1 cellular context compared by ENCODE assay signal in the genomic region with DNA sequence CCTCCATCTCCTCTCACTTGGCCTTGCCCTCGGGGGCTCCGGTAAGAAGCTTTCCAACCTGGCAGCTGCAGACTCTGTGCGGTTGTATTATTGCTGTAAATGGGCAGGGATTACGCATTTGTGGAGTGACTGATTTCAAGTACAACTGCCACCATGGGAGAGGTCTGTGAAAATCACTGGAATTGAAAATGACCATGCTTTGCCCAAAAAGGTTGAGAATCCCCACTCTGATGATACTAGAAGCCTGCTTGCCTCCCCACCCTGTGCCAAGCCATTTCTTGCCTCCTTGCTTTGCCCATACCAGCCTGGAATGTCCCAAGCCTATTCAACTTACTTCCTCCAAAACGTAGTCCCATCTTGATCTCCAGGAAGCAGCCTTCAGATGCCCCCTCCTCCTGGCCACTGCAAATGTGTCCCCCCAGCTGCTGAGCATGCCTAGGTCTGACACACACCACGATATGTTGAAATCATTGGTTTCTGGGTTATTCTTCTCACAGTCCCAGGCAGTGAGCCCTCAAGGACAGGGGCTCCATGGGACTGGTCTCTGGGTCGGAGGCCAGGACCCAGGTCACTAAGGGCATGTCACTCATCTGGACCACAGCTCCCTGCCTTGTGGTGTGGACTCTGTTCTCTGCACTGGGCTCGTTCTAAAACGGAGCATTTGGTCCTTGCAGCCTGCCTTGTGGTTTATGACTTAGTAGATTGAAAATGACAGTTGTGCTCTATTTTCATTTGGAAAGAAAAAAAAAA.
TF ChIP-seq lines count a peak whose summit lies in the region.

No MANE protein-coding gene starts in this region.

TF ChIP-seq in WTC11, 78 proteins besides CTCF, POLR2A, EP300 and RAD21 (continued from another document):
- TF ChIP-seq, protein P1, sequence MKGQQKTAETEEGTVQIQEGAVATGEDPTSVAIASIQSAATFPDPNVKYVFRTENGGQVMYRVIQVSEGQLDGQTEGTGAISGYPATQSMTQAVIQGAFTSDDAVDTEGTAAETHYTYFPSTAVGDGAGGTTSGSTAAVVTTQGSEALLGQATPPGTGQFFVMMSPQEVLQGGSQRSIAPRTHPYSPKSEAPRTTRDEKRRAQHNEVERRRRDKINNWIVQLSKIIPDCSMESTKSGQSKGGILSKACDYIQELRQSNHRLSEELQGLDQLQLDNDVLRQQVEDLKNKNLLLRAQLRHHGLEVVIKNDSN (CRISPR knock-in tag; IDR thresholded peaks at IDR 0.05) = no peak
- no peak for TF ChIP-seq HMGA2 (CRISPR knock-in tag; IDR thresholded peaks at IDR 0.05)
- TF ChIP-seq FOXJ3 (CRISPR knock-in tag; IDR thresholded peaks at IDR 0.05; ENCODE audit: borderline replicate concordance) = no peak
- TF ChIP-seq, protein P2, sequence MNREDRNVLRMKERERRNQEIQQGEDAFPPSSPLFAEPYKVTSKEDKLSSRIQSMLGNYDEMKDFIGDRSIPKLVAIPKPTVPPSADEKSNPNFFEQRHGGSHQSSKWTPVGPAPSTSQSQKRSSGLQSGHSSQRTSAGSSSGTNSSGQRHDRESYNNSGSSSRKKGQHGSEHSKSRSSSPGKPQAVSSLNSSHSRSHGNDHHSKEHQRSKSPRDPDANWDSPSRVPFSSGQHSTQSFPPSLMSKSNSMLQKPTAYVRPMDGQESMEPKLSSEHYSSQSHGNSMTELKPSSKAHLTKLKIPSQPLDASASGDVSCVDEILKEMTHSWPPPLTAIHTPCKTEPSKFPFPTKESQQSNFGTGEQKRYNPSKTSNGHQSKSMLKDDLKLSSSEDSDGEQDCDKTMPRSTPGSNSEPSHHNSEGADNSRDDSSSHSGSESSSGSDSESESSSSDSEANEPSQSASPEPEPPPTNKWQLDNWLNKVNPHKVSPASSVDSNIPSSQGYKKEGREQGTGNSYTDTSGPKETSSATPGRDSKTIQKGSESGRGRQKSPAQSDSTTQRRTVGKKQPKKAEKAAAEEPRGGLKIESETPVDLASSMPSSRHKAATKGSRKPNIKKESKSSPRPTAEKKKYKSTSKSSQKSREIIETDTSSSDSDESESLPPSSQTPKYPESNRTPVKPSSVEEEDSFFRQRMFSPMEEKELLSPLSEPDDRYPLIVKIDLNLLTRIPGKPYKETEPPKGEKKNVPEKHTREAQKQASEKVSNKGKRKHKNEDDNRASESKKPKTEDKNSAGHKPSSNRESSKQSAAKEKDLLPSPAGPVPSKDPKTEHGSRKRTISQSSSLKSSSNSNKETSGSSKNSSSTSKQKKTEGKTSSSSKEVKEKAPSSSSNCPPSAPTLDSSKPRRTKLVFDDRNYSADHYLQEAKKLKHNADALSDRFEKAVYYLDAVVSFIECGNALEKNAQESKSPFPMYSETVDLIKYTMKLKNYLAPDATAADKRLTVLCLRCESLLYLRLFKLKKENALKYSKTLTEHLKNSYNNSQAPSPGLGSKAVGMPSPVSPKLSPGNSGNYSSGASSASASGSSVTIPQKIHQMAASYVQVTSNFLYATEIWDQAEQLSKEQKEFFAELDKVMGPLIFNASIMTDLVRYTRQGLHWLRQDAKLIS (CRISPR knock-in tag; IDR thresholded peaks at IDR 0.05; ENCODE audit: borderline replicate concordance) = no peak
- TF ChIP-seq SMAD4 (CRISPR knock-in tag; IDR thresholded peaks at IDR 0.05) = no peak
- TF ChIP-seq, protein P3, sequence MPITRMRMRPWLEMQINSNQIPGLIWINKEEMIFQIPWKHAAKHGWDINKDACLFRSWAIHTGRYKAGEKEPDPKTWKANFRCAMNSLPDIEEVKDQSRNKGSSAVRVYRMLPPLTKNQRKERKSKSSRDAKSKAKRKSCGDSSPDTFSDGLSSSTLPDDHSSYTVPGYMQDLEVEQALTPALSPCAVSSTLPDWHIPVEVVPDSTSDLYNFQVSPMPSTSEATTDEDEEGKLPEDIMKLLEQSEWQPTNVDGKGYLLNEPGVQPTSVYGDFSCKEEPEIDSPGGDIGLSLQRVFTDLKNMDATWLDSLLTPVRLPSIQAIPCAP (CRISPR knock-in tag; IDR thresholded peaks at IDR 0.05) = no peak
- TF ChIP-seq, protein P4, sequence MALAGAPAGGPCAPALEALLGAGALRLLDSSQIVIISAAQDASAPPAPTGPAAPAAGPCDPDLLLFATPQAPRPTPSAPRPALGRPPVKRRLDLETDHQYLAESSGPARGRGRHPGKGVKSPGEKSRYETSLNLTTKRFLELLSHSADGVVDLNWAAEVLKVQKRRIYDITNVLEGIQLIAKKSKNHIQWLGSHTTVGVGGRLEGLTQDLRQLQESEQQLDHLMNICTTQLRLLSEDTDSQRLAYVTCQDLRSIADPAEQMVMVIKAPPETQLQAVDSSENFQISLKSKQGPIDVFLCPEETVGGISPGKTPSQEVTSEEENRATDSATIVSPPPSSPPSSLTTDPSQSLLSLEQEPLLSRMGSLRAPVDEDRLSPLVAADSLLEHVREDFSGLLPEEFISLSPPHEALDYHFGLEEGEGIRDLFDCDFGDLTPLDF (CRISPR knock-in tag; IDR thresholded peaks at IDR 0.05) = no peak
- no peak for TF ChIP-seq CREM (CRISPR knock-in tag; IDR thresholded peaks at IDR 0.05)
- no peak for TF ChIP-seq TP53 (CRISPR knock-in tag; IDR thresholded peaks at IDR 0.05)
